Comparison of ENCODE assay signal across 17 cellular contexts in genomic region chr3:135012101-135012500, GRCh38.
DNase-seq lines count a peak whose midpoint lies in the region; ATAC-seq and TF ChIP-seq lines count a peak whose summit lies in the region.
"Had no signal": no experiment of that assay in that cellular context is flagged by ENCODE, and none has a peak within 500 bp of the region (broad histone marks: within the 10 kb centered on the region; RNA-seq: fewer than 3 reads in every experiment).

No MANE protein-coding gene starts in this region.

- H3K27ac ChIP-seq in neuronal stem cell (replicated peaks; ENCODE audit: low read length) (no peak overlapping the region), thyroid gland (peak overlapping the region in 2 of 3 donors; percentile 53 to 74)
- H3K27ac ChIP-seq: A549, BLaER1, HL-60 had no signal

- no peak overlapping the region for H2AFZ ChIP-seq in neuronal stem cell (ENCODE audit: low read length)

- no peak overlapping the region for H3K4me3 ChIP-seq in neuronal stem cell (ENCODE audit: low read length in 2 of 2)
- no peak overlapping the region for H3K4me3 ChIP-seq in thyroid gland (replicated peaks in 1 of 3)
- H3K4me3 ChIP-seq in H7 (ENCODE audit: insufficient read depth, low read depth, low read length) = no peak overlapping the region
- H3K4me3 ChIP-seq: A549, BLaER1 had no signal

- in situ Hi-C loops in G401 (cut with HindIII; ENCODE audit: low sequenced_read_pairs) = no loop called here

- H3K4me1 ChIP-seq in neuronal stem cell (ENCODE audit: control insufficient read depth in 2 of 2, insufficient read depth in 1 of 2, low read depth in 1 of 2, low read length in 2 of 2) = peaks cover 0 to 4% of the 10 kb centered on the region in 2 donors
- peaks cover under 1 to 21% of the 10 kb centered on the region in 2 donors for H3K4me1 ChIP-seq in thyroid gland
- H3K4me1 ChIP-seq: A549, BLaER1, Caco-2 had no signal

- no peak for TF ChIP-seq CTCF in thyroid gland (IDR thresholded peaks at IDR 0.05)

- H3K27me3 ChIP-seq in neuronal stem cell (ENCODE audit: control insufficient read depth in 3 of 3, insufficient read depth in 3 of 3, low read depth in 1 of 3, low read length in 3 of 3) = no peaks in the 10 kb centered on the region
- no peaks in the 10 kb centered on the region for H3K27me3 ChIP-seq in thyroid gland
- no peaks in the 10 kb centered on the region for H3K27me3 ChIP-seq in H7 (ENCODE audit: control insufficient read depth, insufficient read depth, low read length)
- H3K27me3 ChIP-seq: BLaER1 had no signal

- no peak for ATAC-seq in GM21786 (IDR thresholded peaks at IDR 0.05; ENCODE audit: unreplicated experiment)
- ATAC-seq: A549 had no signal

- H2AK5ac ChIP-seq in neuronal stem cell (ENCODE audit: low read depth, low read length) = no peak overlapping the region

- no peak overlapping the region for H3K4me2 ChIP-seq in neuronal stem cell (ENCODE audit: insufficient read depth, low read length, poor library complexity, severe bottlenecking)
- H3K4me2 ChIP-seq: A549, BLaER1 had no signal

- H3K79me1 ChIP-seq in neuronal stem cell (ENCODE audit: low read depth, low read length) = no peaks in the 10 kb centered on the region

- no peak overlapping the region for H3K14ac ChIP-seq in neuronal stem cell (ENCODE audit: low read length)

- H3K18ac ChIP-seq in neuronal stem cell (ENCODE audit: low read length) = peak overlapping the region; percentile 24

- H3K23ac ChIP-seq in neuronal stem cell (ENCODE audit: low read depth, low read length, poor library complexity) = no peak overlapping the region

- H2BK12ac ChIP-seq in neuronal stem cell (ENCODE audit: low read length) = no peak overlapping the region

- no peak overlapping the region for H4K91ac ChIP-seq in neuronal stem cell (ENCODE audit: low read depth, low read length, poor library complexity)

- H3K36me3 ChIP-seq in neuronal stem cell (replicated peaks in 1 of 2; ENCODE audit: control insufficient read depth in 2 of 2, insufficient read depth in 2 of 2, low read length in 2 of 2) (no peaks in the 10 kb centered on the region), thyroid gland (no peaks in the 10 kb centered on the region), H7 (replicated peaks; ENCODE audit: control insufficient read depth, insufficient read depth, low read length) (no peaks in the 10 kb centered on the region)
- H3K36me3 ChIP-seq: BLaER1 had no signal

- H2BK5ac ChIP-seq in neuronal stem cell (ENCODE audit: low read length) = no peak overlapping the region

- H3K9ac ChIP-seq in neuronal stem cell (ENCODE audit: low read depth, low read length, poor library complexity) = no peak overlapping the region
- H3K9ac ChIP-seq: BLaER1 had no signal

- no peak overlapping the region for H2BK120ac ChIP-seq in neuronal stem cell (ENCODE audit: low read depth, low read length)

- intact Hi-C loops in thyroid gland (cut with DNase I) = no loop called here

- no peak overlapping the region for H2BK15ac ChIP-seq in neuronal stem cell (ENCODE audit: low read length)

- no peak overlapping the region for H4K8ac ChIP-seq in neuronal stem cell (ENCODE audit: low read depth, low read length)

- WGBS in neuronal stem cell (ENCODE audit: extremely low coverage in 2 of 2, insufficient read length in 2 of 2, insufficient replicate concordance in 1 of 2), 2 donors = no CpG with 5 or more reads among the region's 3 CpGs
- WGBS in thyroid gland, 2 donors = 59 to 64% methylated on average over 3 of the region's 3 CpGs

- no peak for TF ChIP-seq POLR2A in thyroid gland (IDR thresholded peaks at IDR 0.05)

- DNase-seq in G401 (ENCODE audit: low spot score) (peak; percentile 71), cerebellum (ENCODE audit: low spot score) (peak; percentile 32), neuronal stem cell (ENCODE audit: low spot score) (no peak), thyroid gland (peak; percentile 75 to 76), H7 (no peak)
- DNase-seq: Caco-2; CD8-positive, alpha-beta memory T cell; DMS79 treated with DMSO at 0.1 percent for 48 hours; EL; GDM1; GOT3; HCEC 1CT; HFFc6 had no signal

- no peak overlapping the region for H3K4ac ChIP-seq in neuronal stem cell (ENCODE audit: low read length)

- H3K9me3 ChIP-seq in neuronal stem cell (replicated peaks in 1 of 2; ENCODE audit: control insufficient read depth in 2 of 2, insufficient read depth in 1 of 2, low read depth in 1 of 2, low read length in 2 of 2) = no peaks in the 10 kb centered on the region
- H3K9me3 ChIP-seq in thyroid gland = no peaks in the 10 kb centered on the region
- H3K9me3 ChIP-seq: A549, BLaER1, Caco-2 had no signal

Comparison
In these comparisons a context has a peak if more than half of its experiments do, and no peak if none do; other contexts are left out.
1. DNase-seq: peak in G401 (single experiment), cerebellum (single experiment) and thyroid gland (2 of 2); none in neuronal stem cell (single experiment) and H7 (single experiment).